In the genomic region with DNA sequence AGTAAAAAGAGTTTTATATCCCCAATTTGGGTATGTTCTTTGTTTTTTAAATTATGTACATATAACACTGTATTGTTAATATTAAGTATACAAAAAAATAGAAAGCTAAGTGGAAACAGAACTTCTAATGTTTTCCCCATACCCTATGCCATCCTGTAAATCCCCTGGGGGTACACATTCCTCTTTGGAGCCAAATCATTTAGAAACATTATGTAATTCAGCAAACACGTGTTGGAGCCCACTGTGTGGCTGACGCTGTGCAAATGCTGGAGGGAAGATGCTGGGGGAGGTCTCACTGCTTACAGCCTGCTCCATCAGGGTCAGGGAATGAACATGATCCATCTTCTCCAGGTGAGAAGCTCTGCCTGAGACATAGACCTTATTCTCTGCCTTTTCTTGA, we compare ENCODE assay signal across 17 cellular contexts. TPM values are rescaled to one million over a fixed set of nuclear protein-coding genes. Genes with fewer than 3 reads are reported as not detected.
DNase-seq lines count a peak whose midpoint lies in the region; ATAC-seq, FAIRE-seq and TF ChIP-seq lines count a peak whose summit lies in the region.
"Had no signal": no experiment of that assay in that cellular context is flagged by ENCODE, and none has a peak within 500 bp of the region (broad histone marks: within the 10 kb centered on the region; RNA-seq: fewer than 3 reads in every experiment).

No MANE protein-coding gene starts in this region.

- H3K14ac ChIP-seq in H1 (ENCODE audit: insufficient read length): no peak overlapping the region

- no peak overlapping the region for H3K4me3 ChIP-seq in H1 (ENCODE audit: extremely low read depth in 1 of 4, insufficient read depth in 2 of 4, low read depth in 3 of 4, low read length in 4 of 4)
- no peak overlapping the region for H3K4me3 ChIP-seq in left lung
- H3K4me3 ChIP-seq: hepatocyte had no signal

- no peak overlapping the region for H2BK5ac ChIP-seq in H1 (ENCODE audit: low read depth, low read length)

- no peaks in the 10 kb centered on the region for H3K9me3 Mint-ChIP-seq in activated naive CD8-positive, alpha-beta T cell (ENCODE audit: low read depth)
- no peaks in the 10 kb centered on the region for H3K9me3 Mint-ChIP-seq in activated naive CD8-positive, alpha-beta T cell treated with anti-CD3 and anti-CD28 coated beads, Interleukin-2, amount 50 U/mL, for 24 hours
- H3K9me3 Mint-ChIP-seq: dendritic cell treated with granulocyte-macrophage colony-stimulating factor and Interleukin-4, amounts not matched to agents 40 ng/mL and 50 ng/mL, for 4 days; nephron progenitor cell had no signal

- H2BK120ac ChIP-seq in H1 (replicated peaks; ENCODE audit: low read depth, low read length): no peak overlapping the region

- H3K36me3 Mint-ChIP-seq in activated naive CD8-positive, alpha-beta T cell: peaks cover 7% of the 10 kb centered on the region
- H3K36me3 Mint-ChIP-seq in activated naive CD8-positive, alpha-beta T cell treated with anti-CD3 and anti-CD28 coated beads, Interleukin-2, amount 50 U/mL, for 24 hours (ENCODE audit: low read depth): peaks cover 5% of the 10 kb centered on the region

- no peaks in the 10 kb centered on the region for H4K20me1 ChIP-seq in H1 (replicated peaks in 1 of 2; ENCODE audit: control insufficient read depth in 1 of 2, insufficient read depth in 2 of 2, low read length in 2 of 2)

- no peak for ATAC-seq in activated naive CD8-positive, alpha-beta T cell treated with anti-CD3 and anti-CD28 coated beads, Interleukin-2, amount 50 U/mL, for 24 hours
- ATAC-seq in HG02610 (IDR thresholded peaks at IDR 0.05; ENCODE audit: unreplicated experiment) (no peak), left lung (no peak)

- POLR2A ChIA-PET in H1 (lab: Charles Lee; ENCODE audit: partially characterized antibody): interaction anchor here (0.7 kb wide), 1 partner anchor 383 kb away, joined by 3 read pairs; no protein-coding TSS in a partner anchor

- no peak overlapping the region for H4K91ac ChIP-seq in H1 (replicated peaks; ENCODE audit: insufficient read length, low read length)

- no peak overlapping the region for H3K9ac ChIP-seq in H1 (replicated peaks in 1 of 4; ENCODE audit: extremely low read depth in 1 of 4, low read depth in 3 of 4, low read length in 3 of 4)

- no peaks in the 10 kb centered on the region for H3K79me1 ChIP-seq in H1 (ENCODE audit: low read depth, low read length)

- H4K8ac ChIP-seq in H1 (ENCODE audit: extremely low read depth, insufficient read depth, low read length): no peak overlapping the region

- H3K79me2 ChIP-seq in H1 (ENCODE audit: control insufficient read depth in 1 of 2, insufficient read depth in 2 of 2, low read length in 2 of 2): no peaks in the 10 kb centered on the region

- TF ChIP-seq POLR2A in H1 (IDR thresholded peaks at IDR 0.05; ENCODE audit: control extremely low read depth in 1 of 2, low read depth in 2 of 2, low read length in 2 of 2): no peak

- peak overlapping the region; percentile 89 for H3K27ac Mint-ChIP-seq in activated naive CD8-positive, alpha-beta T cell
- no peak overlapping the region for H3K27ac Mint-ChIP-seq in activated naive CD8-positive, alpha-beta T cell treated with anti-CD3 and anti-CD28 coated beads, Interleukin-2, amount 50 U/mL, for 24 hours
- H3K27ac Mint-ChIP-seq: nephron progenitor cell had no signal

- H3K23ac ChIP-seq in H1 (ENCODE audit: insufficient read length): no peak overlapping the region

- H3K4me2 ChIP-seq in H1 (ENCODE audit: insufficient read depth in 1 of 2, low read depth in 2 of 2, low read length in 2 of 2): peak overlapping the region in 1 of 2 experiments; percentile 32; a peak in 1 of 4 replicates
- H3K4me2 ChIP-seq: hepatocyte had no signal

- no peak for DNase-seq in activated naive CD8-positive, alpha-beta T cell treated with anti-CD3 and anti-CD28 coated beads, Interleukin-2, amount 50 U/mL, for 24 hours
- DNase-seq in NCI-H69 (lab: John Stamatoyannopoulos, UW) (peak; percentile 66), H1 (ENCODE audit: low read depth in 1 of 2, low spot score in 2 of 2) (no peak), left lung (no peak), DMS 273 treated with DMSO at 0.1 percent for 48 hours (lab: John Stamatoyannopoulos, UW) (no peak)
- DNase-seq: activated CD4-positive, alpha-beta T cell treated with anti-CD3 and anti-CD28 coated beads for 48 hours; activated gamma-delta T cell treated with Interleukin-2 at 50 U/mL for 16 hours; KG1; mesenchymal stem cell; NCI-H2029 treated with DMSO at 0.1 percent for 48 hours; nephron progenitor cell had no signal

- no peak overlapping the region for H3K18ac ChIP-seq in H1 (ENCODE audit: extremely low read depth, low read length)

- H3K23me2 ChIP-seq in H1 (ENCODE audit: low read depth, low read length): no peaks in the 10 kb centered on the region

- TF ChIP-seq CTCF in H1 (IDR thresholded peaks at IDR 0.05; ENCODE audit: control extremely low read depth in 1 of 3, insufficient read depth in 1 of 3, low read depth in 1 of 3, low read length in 3 of 3) (no peak), left lung (IDR thresholded peaks at IDR 0.05) (no peak)

- no peak overlapping the region for H4K5ac ChIP-seq in H1 (ENCODE audit: insufficient read length, low read depth, low read length)

- H3K27ac ChIP-seq in H1 (ENCODE audit: low read depth, low read length): no peak overlapping the region
- H3K27ac ChIP-seq in temporal lobe (ENCODE audit: low read depth, low read length): peak overlapping the region; percentile 94
- H3K27ac ChIP-seq in left lung: no peak overlapping the region
- H3K27ac ChIP-seq: hepatocyte had no signal

- CTCF ChIA-PET in H1 (lab: Charles Lee; ENCODE audit: partially characterized antibody): interaction anchor here (0.6 to 3.5 kb wide), 6 partner anchors 13 to 248 kb away, joined by 3 to 10 read pairs (median 4); no protein-coding TSS in a partner anchor

- no peak overlapping the region for H2BK20ac ChIP-seq in H1 (ENCODE audit: low read length)

- H3K4me1 ChIP-seq in H1 (replicated peaks in 1 of 4; ENCODE audit: control insufficient read depth in 3 of 4, insufficient read depth in 4 of 4, low read length in 3 of 4) (peaks cover 10 to 20% (median 11%) of the 10 kb centered on the region in 4 experiments), left lung (peaks cover 0 to 32% of the 10 kb centered on the region in 2 donors)

- H2AFZ ChIP-seq in H1 (ENCODE audit: low read length): no peak overlapping the region
- H2AFZ ChIP-seq: hepatocyte had no signal

- H3K9me3 ChIP-seq in H1 (ENCODE audit: insufficient read depth in 2 of 2, low read depth in 1 of 2, low read length in 1 of 2) (no peaks in the 10 kb centered on the region), left lung (no peaks in the 10 kb centered on the region)

- intact Hi-C loops in left lung (cut with DNase I): no loop called here

- H2BK12ac ChIP-seq in H1 (ENCODE audit: low read depth, low read length): no peak overlapping the region

- no peak for TF ChIP-seq RAD21 in H1 (IDR thresholded peaks at IDR 0.05 in 1 of 2, conservative IDR thresholded peaks at IDR 0.05 in 1 of 2; ENCODE audit: low read depth in 2 of 2, low read length in 2 of 2)

- H3K27me3 ChIP-seq in H1 (replicated peaks in 1 of 4; ENCODE audit: control insufficient read depth in 3 of 4, extremely low read depth in 1 of 4, insufficient read depth in 3 of 4, low read length in 3 of 4) (peaks cover 0 to 3% (median 2%) of the 10 kb centered on the region in 4 experiments; a peak in 3 of 7 replicates), left lung (no peaks in the 10 kb centered on the region)
- H3K27me3 ChIP-seq: hepatocyte had no signal

- peak overlapping the region; percentile 73 for H3K4me3 Mint-ChIP-seq in activated naive CD8-positive, alpha-beta T cell
- H3K4me3 Mint-ChIP-seq in activated naive CD8-positive, alpha-beta T cell treated with anti-CD3 and anti-CD28 coated beads, Interleukin-2, amount 50 U/mL, for 24 hours: no peak overlapping the region
- H3K4me3 Mint-ChIP-seq: dendritic cell treated with granulocyte-macrophage colony-stimulating factor and Interleukin-4, amounts not matched to agents 40 ng/mL and 50 ng/mL, for 4 days; nephron progenitor cell had no signal

- peaks cover 73% of the 10 kb centered on the region for H3K4me1 Mint-ChIP-seq in activated naive CD8-positive, alpha-beta T cell (ENCODE audit: low read depth)
- H3K4me1 Mint-ChIP-seq in activated naive CD8-positive, alpha-beta T cell treated with anti-CD3 and anti-CD28 coated beads, Interleukin-2, amount 50 U/mL, for 24 hours: peaks cover 51% of the 10 kb centered on the region

- H3K56ac ChIP-seq in H1 (replicated peaks; ENCODE audit: insufficient read length, low read depth, low read length): no peak overlapping the region

- no peak overlapping the region for H2AK5ac ChIP-seq in H1 (ENCODE audit: low read depth, low read length)

- H2BK15ac ChIP-seq in H1 (ENCODE audit: low read length): no peak overlapping the region

- 72% methylated on average over 2 of the region's 2 CpGs; no CpG with 5 or more reads in 1 of the 2 experiments for WGBS in H1 (ENCODE audit: extremely low coverage in 1 of 2, insufficient coverage in 1 of 2, insufficient read length in 1 of 2, insufficient replicate concordance in 2 of 2, low coverage in 1 of 2, low lambda C conversion rate in 2 of 2, missing lambda C conversion rate in 1 of 2), 2 experiments

- FAIRE-seq in H1 (lab: Jason Lieb, UNC): no peak
- FAIRE-seq: endothelial cell of umbilical vein had no signal

- no peak for TF ChIP-seq EP300 in H1 (IDR thresholded peaks at IDR 0.05; ENCODE audit: borderline replicate concordance in 1 of 2, low read depth in 2 of 2, low read length in 2 of 2)

- H3K4ac ChIP-seq in H1 (replicated peaks; ENCODE audit: insufficient read length, low read depth, low read length): peak overlapping the region; percentile 9

- H3K36me3 ChIP-seq in H1 (ENCODE audit: control insufficient read depth in 2 of 4, insufficient read depth in 4 of 4, low read length in 3 of 4) (no peaks in the 10 kb centered on the region), left lung (no peaks in the 10 kb centered on the region)

- H3K27me3 Mint-ChIP-seq in activated naive CD8-positive, alpha-beta T cell: no peaks in the 10 kb centered on the region
- no peaks in the 10 kb centered on the region for H3K27me3 Mint-ChIP-seq in activated naive CD8-positive, alpha-beta T cell treated with anti-CD3 and anti-CD28 coated beads, Interleukin-2, amount 50 U/mL, for 24 hours
- H3K27me3 Mint-ChIP-seq: dendritic cell treated with granulocyte-macrophage colony-stimulating factor and Interleukin-4, amounts not matched to agents 40 ng/mL and 50 ng/mL, for 4 days had no signal

TF ChIP-seq in H1, 55 proteins besides CTCF, POLR2A, EP300 and RAD21 (continues in another document):
- TF ChIP-seq CBX5 (IDR thresholded peaks at IDR 0.05; ENCODE audit: low read depth, low read length): no peak

RNA-seq across cellular contexts. Expression of a gene that starts 52.8 kb away (rescaled TPM):
- 5.0 and 5.1 TPM in 2 replicates for total RNA-seq in H1 (2021; fragmentation: NEBNext Ultra II Directional; extraction: Animal tissue kit (Norgen Biotek cat#: 25700))
- polyA plus RNA-seq in H1 (2011; rRNA removed): 5.1 and 5.3 TPM in 2 replicates
- 3.0 TPM for polyA plus RNA-seq in H1 (2011; cell fraction: cytosol; rRNA removed)
- polyA plus RNA-seq in H1 (2011; cell fraction: nucleus; rRNA removed): 5.1 TPM
- polyA plus RNA-seq in H1 (2012, experiment 1 of 2): 4.2 to 5.4 TPM (median 4.9 TPM) in 4 replicates
- polyA plus RNA-seq in H1 (2012, experiment 2 of 2): 3.0 TPM
- polyA plus RNA-seq in H1 (2013, experiment 1 of 2): 2.2 TPM
- 2.0 TPM for polyA plus RNA-seq in H1 (2013, experiment 2 of 2)
- polyA minus RNA-seq in H1 (2011; rRNA and poly(A)+ RNA removed): 6.2 and 6.9 TPM in 2 replicates
- 3.7 TPM for polyA minus RNA-seq in H1 (2011; cell fraction: cytosol; rRNA and poly(A)+ RNA removed)
- 6.4 TPM for polyA minus RNA-seq in H1 (2011; cell fraction: nucleus; rRNA and poly(A)+ RNA removed)
- total RNA-seq in temporal lobe (15.2 TPM), left lung (10 to 100 TPM; 33.0 to 36.4 TPM)
